Comparison of ENCODE assay signal across 22 cellular contexts in genomic region chr14:71628433-71628832, GRCh38.
"Had no signal": no experiment of that assay in that cellular context is flagged by ENCODE, and none has a peak within 500 bp of the region (broad histone marks: within the 10 kb centered on the region; RNA-seq: fewer than 3 reads in every experiment).

No MANE protein-coding gene starts in this region.

- H3K27me3 Mint-ChIP-seq: activated CD4-positive, alpha-beta memory T cell treated with anti-CD3 and anti-CD28 coated beads, Interleukin-2, amount 10 ng/mL, durations not matched to agents 7 days and 5 days; dendritic cell treated with granulocyte-macrophage colony-stimulating factor and Interleukin-4, amounts not matched to agents 40 ng/mL and 50 ng/mL, for 4 days; natural killer cell treated with Interleukin-12 subunit alpha and Interleukin-12 subunit beta and Interleukin-15 and Interleukin-18, amount 100 ng/mL, for 72 hours; stimulated activated naive CD8-positive, alpha-beta T cell treated with anti-CD3 and anti-CD28 coated beads, Interleukin-15, Interleukin-2, amounts not matched to agents 100 ng/mL and 50 ng/mL, for 24 hours had no signal

- H3K27ac Mint-ChIP-seq: activated CD4-positive, alpha-beta memory T cell treated with anti-CD3 and anti-CD28 coated beads, Interleukin-2, amount 10 ng/mL, durations not matched to agents 7 days and 5 days; activated T-helper 1 cell treated with anti-CD3 and anti-CD28 coated beads, Interleukin-12 subunit alpha, Interleukin-12 subunit beta, Interleukin-2, Interleukin-4 antibody, amounts not matched to agents 30 ng/mL and 10 ng/mL and 1 ng/mL, durations not matched to agents 14 hours and 24 hours and 36 hours; dendritic cell treated with granulocyte-macrophage colony-stimulating factor and Interleukin-4, amounts not matched to agents 40 ng/mL and 50 ng/mL, for 4 days; immature natural killer cell; natural killer cell treated with Interleukin-12 subunit alpha and Interleukin-12 subunit beta and Interleukin-15 and Interleukin-18, amount 100 ng/mL, for 72 hours; stimulated activated naive CD8-positive, alpha-beta T cell treated with anti-CD3 and anti-CD28 coated beads, Interleukin-15, Interleukin-2, amounts not matched to agents 100 ng/mL and 50 ng/mL, for 24 hours had no signal

- H3K4me1 Mint-ChIP-seq: activated CD4-positive, alpha-beta memory T cell treated with anti-CD3 and anti-CD28 coated beads, Interleukin-2, amount 10 ng/mL, durations not matched to agents 7 days and 5 days; immature natural killer cell had no signal

- H3K9me3 Mint-ChIP-seq: immature natural killer cell; natural killer cell treated with Interleukin-12 subunit alpha and Interleukin-12 subunit beta and Interleukin-15 and Interleukin-18, amount 100 ng/mL, for 72 hours; stimulated activated naive CD8-positive, alpha-beta T cell treated with anti-CD3 and anti-CD28 coated beads, Interleukin-15, Interleukin-2, amounts not matched to agents 100 ng/mL and 50 ng/mL, for 24 hours had no signal

- H3K4me3 Mint-ChIP-seq: activated CD4-positive, alpha-beta memory T cell treated with anti-CD3 and anti-CD28 coated beads, Interleukin-2, amount 10 ng/mL, durations not matched to agents 7 days and 5 days; activated T-helper 1 cell treated with anti-CD3 and anti-CD28 coated beads, Interleukin-12 subunit alpha, Interleukin-12 subunit beta, Interleukin-2, Interleukin-4 antibody, amounts not matched to agents 30 ng/mL and 10 ng/mL and 1 ng/mL, durations not matched to agents 14 hours and 24 hours and 36 hours; brain; dendritic cell treated with granulocyte-macrophage colony-stimulating factor and Interleukin-4, amounts not matched to agents 40 ng/mL and 50 ng/mL, for 4 days; immature natural killer cell; natural killer cell treated with Interleukin-12 subunit alpha and Interleukin-12 subunit beta and Interleukin-15 and Interleukin-18, amount 100 ng/mL, for 72 hours; stimulated activated naive CD8-positive, alpha-beta T cell treated with anti-CD3 and anti-CD28 coated beads, Interleukin-15, Interleukin-2, amounts not matched to agents 100 ng/mL and 50 ng/mL, for 24 hours had no signal

- H3K36me3 ChIP-seq: thyroid gland, uterus had no signal

- H3K27ac ChIP-seq: hepatocyte, left lung, pancreas, thyroid gland, uterus had no signal

- DNase-seq: activated CD4-positive, alpha-beta memory T cell treated with anti-CD3 and anti-CD28 coated beads, Interleukin-2, amount 10 ng/mL, durations not matched to agents 7 days and 5 days; activated CD4-positive, alpha-beta T cell treated with anti-CD3 and anti-CD28 coated beads for 48 hours; activated gamma-delta T cell; activated naive CD4-positive, alpha-beta T cell treated with anti-CD3 and anti-CD28 coated beads, Interleukin-2, amount 50 U/mL, for 16 hours; aorta; effector CD8-positive, alpha-beta T cell; glutamatergic neuron; immature natural killer cell; left lung; pancreas; right cardiac atrium; stimulated activated CD4-positive, alpha-beta T cell treated with anti-CD3 and anti-CD28 coated beads, Interleukin-1b, Interleukin-23, amount 100 ng/mL, for 48 hours; substantia nigra; thyroid gland; uterus had no signal

- H3K4me3 ChIP-seq: hepatocyte, left lung, lung, pancreas, thyroid gland, uterus had no signal

- H3K9me3 ChIP-seq: left lung, pancreas, thyroid gland, uterus had no signal
